In genomic region chr16:86528061-86528929, GRCh38 we compare ENCODE assay signal across 17 cellular contexts. TPM values are rescaled to one million over a fixed set of nuclear protein-coding genes. Genes with fewer than 3 reads are reported as not detected.
"Had no signal": no experiment of that assay in that cellular context is flagged by ENCODE, and none has a peak within 500 bp of the region (broad histone marks: within the 10 kb centered on the region; RNA-seq: fewer than 3 reads in every experiment).

No MANE protein-coding gene starts in this region.

- H3K9me3 ChIP-seq: body of pancreas, colonic mucosa, gastrocnemius medialis, left lung, right lobe of liver, testis had no signal

- ATAC-seq: activated CD8-positive, alpha-beta memory T cell treated with anti-CD3 and anti-CD28 coated beads, Interleukin-2, amount 10 ng/mL, durations not matched to agents 7 days and 5 days; body of pancreas; left lung; stimulated activated memory B cell treated with anti-CD40 and anti-IgM and Interleukin-4, amounts not matched to agents 10 μg/mL and 1 μg/mL and 100 μg/mL, for 72 hours had no signal

- H3K27ac ChIP-seq: body of pancreas, colonic mucosa, left lung, right lobe of liver, testis had no signal

- H3K4me3 ChIP-seq: body of pancreas, colonic mucosa, gastrocnemius medialis, left lung, right lobe of liver, testis had no signal

- H3K27me3 ChIP-seq: body of pancreas, colonic mucosa, right lobe of liver, testis had no signal

- DNase-seq: activated B cell treated with CpG ODN at 0.5 μM for 24 hours; activated CD4-positive, alpha-beta memory T cell treated with anti-CD3 and anti-CD28 coated beads, Interleukin-2, amount 10 ng/mL, durations not matched to agents 7 days and 5 days; activated CD4-positive, alpha-beta T cell treated with anti-CD3 and anti-CD28 coated beads for 48 hours; activated CD8-positive, alpha-beta memory T cell treated with anti-CD3 and anti-CD28 coated beads, Interleukin-2, amount 10 ng/mL, durations not matched to agents 7 days and 5 days; activated naive CD4-positive, alpha-beta T cell treated with Interleukin-2 at 50 U/mL for 16 hours; body of pancreas; central memory CD4-positive, alpha-beta T cell; colonic mucosa; stimulated activated CD4-positive, alpha-beta T cell treated with anti-CD3 and anti-CD28 coated beads, Interleukin-4, amount 100 ng/mL, for 24 hours; testis had no signal

- H3K36me3 ChIP-seq: colonic mucosa, right lobe of liver had no signal

- H3K4me1 ChIP-seq: body of pancreas, colonic mucosa, left lung, right lobe of liver, testis had no signal

RNA-seq across cellular contexts. Expression of gene FOXF1, which starts 18.0 kb away (rescaled TPM):
- total RNA-seq: activated B cell treated with CpG ODN at 0.5 μM for 24 hours; activated CD4-positive, alpha-beta memory T cell treated with anti-CD3 and anti-CD28 coated beads, Interleukin-2, amount 10 ng/mL, durations not matched to agents 7 days and 5 days; activated CD8-positive, alpha-beta memory T cell treated with anti-CD3 and anti-CD28 coated beads, Interleukin-2, amount 10 ng/mL, durations not matched to agents 7 days and 5 days; kidney epithelial cell had no signal
- polyA plus RNA-seq: neural cell had no signal

RNA-seq across cellular contexts. Expression of gene FOXC2, which starts 38.3 kb away (rescaled TPM):
- total RNA-seq: activated B cell treated with CpG ODN at 0.5 μM for 24 hours; activated CD4-positive, alpha-beta memory T cell treated with anti-CD3 and anti-CD28 coated beads, Interleukin-2, amount 10 ng/mL, durations not matched to agents 7 days and 5 days; activated CD8-positive, alpha-beta memory T cell treated with anti-CD3 and anti-CD28 coated beads, Interleukin-2, amount 10 ng/mL, durations not matched to agents 7 days and 5 days; mononuclear cell had no signal
- polyA plus RNA-seq: neural cell had no signal

RNA-seq across cellular contexts. Expression of gene FOXL1, which starts 50.1 kb away (rescaled TPM):
- total RNA-seq: activated B cell treated with CpG ODN at 0.5 μM for 24 hours; activated CD4-positive, alpha-beta memory T cell treated with anti-CD3 and anti-CD28 coated beads, Interleukin-2, amount 10 ng/mL, durations not matched to agents 7 days and 5 days; activated CD8-positive, alpha-beta memory T cell treated with anti-CD3 and anti-CD28 coated beads, Interleukin-2, amount 10 ng/mL, durations not matched to agents 7 days and 5 days; mononuclear cell had no signal
